ENCODE assay signal across 10 cellular contexts in the genomic region with DNA sequence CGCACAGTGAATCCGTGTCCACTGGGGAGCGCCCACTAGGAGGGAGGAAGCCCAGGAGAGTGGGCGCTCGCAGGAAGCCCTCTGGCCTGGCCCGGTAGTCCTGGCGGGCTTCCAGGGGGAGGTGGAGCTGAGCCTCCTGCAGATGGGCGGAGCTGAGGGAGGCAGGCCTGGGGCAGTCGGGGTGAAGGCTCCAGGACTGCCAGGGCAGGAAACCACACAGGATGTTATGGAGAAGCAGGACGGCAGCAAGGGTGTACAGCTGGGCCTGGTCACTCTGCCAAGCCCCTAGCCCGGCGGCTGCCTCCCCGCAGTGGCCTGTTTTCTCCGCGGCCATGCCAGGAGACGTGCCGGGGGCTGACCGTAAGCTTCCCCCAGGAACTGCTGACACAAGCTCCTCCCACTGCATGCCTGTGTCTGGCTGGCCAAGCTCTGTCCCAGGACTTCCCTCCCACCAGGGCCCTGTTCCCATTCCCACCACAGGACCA.
DNase-seq lines count a peak whose midpoint lies in the region; ATAC-seq and TF ChIP-seq lines count a peak whose summit lies in the region.
"Had no signal": no experiment of that assay in that cellular context is flagged by ENCODE, and none has a peak within 500 bp of the region (broad histone marks: within the 10 kb centered on the region; RNA-seq: fewer than 3 reads in every experiment).

No MANE protein-coding gene starts in this region.

- POLR2A ChIA-PET in activated CD8-positive, alpha-beta T cell treated with anti-CD3 and anti-CD28 coated beads, Interleukin-2, amount 10 ng/mL, durations not matched to agents 7 days and 5 days (lab: Charles Lee), result no interaction called here
- POLR2A ChIA-PET in activated CD8-positive, alpha-beta T cell treated with anti-CD3 and anti-CD28 coated beads for 36 hours (lab: Charles Lee), result interaction anchor here (0.8 kb wide), 1 partner anchor 32 kb away, joined by 3 read pairs; no protein-coding TSS in a partner anchor

- H3K36me3 ChIP-seq in lung (ENCODE audit: control insufficient read depth in 2 of 2, insufficient read depth in 2 of 2, low read length in 2 of 2) (no peaks in the 10 kb centered on the region), upper lobe of right lung (no peaks in the 10 kb centered on the region)
- H3K36me3 ChIP-seq: HAP-1 had no signal

- peak overlapping the region in 1 of 2 donors; percentile 84 for H3K27ac ChIP-seq in lung (ENCODE audit: low read depth in 1 of 2, low read length in 1 of 2)
- H3K27ac ChIP-seq in upper lobe of right lung, result peak overlapping the region; percentile 75

- CTCF ChIA-PET in activated CD8-positive, alpha-beta T cell treated with anti-CD3 and anti-CD28 coated beads, Interleukin-2, amount 10 ng/mL, durations not matched to agents 7 days and 5 days (lab: Charles Lee), result no interaction called here
- CTCF ChIA-PET in activated CD8-positive, alpha-beta T cell treated with anti-CD3 and anti-CD28 coated beads for 36 hours (lab: Charles Lee), result no interaction called here

- H3K9me3 Mint-ChIP-seq in activated CD8-positive, alpha-beta T cell treated with anti-CD3 and anti-CD28 coated beads, Interleukin-2, amount 10 ng/mL, durations not matched to agents 7 days and 5 days (ENCODE audit: insufficient read depth), result no peaks in the 10 kb centered on the region
- no peaks in the 10 kb centered on the region for H3K9me3 Mint-ChIP-seq in activated CD8-positive, alpha-beta T cell treated with anti-CD3 and anti-CD28 coated beads for 36 hours

- no peaks in the 10 kb centered on the region for H3K36me3 Mint-ChIP-seq in activated CD8-positive, alpha-beta T cell treated with anti-CD3 and anti-CD28 coated beads, Interleukin-2, amount 10 ng/mL, durations not matched to agents 7 days and 5 days (ENCODE audit: low read depth)
- no peaks in the 10 kb centered on the region for H3K36me3 Mint-ChIP-seq in activated CD8-positive, alpha-beta T cell treated with anti-CD3 and anti-CD28 coated beads for 36 hours (ENCODE audit: low read depth)

- intact Hi-C loops in activated CD8-positive, alpha-beta T cell treated with anti-CD3 and anti-CD28 coated beads for 36 hours (cut with micrococcal nuclease), result no loop called here
- intact Hi-C loops in upper lobe of right lung (cut with DNase I), result no loop called here

- no peak overlapping the region for H3K4me3 ChIP-seq in lung
- H3K4me3 ChIP-seq in upper lobe of right lung, result peak overlapping the region; percentile 37
- H3K4me3 ChIP-seq: HAP-1 had no signal

- TF ChIP-seq CTCF in activated CD8-positive, alpha-beta T cell treated with anti-CD3 and anti-CD28 coated beads for 36 hours (IDR thresholded peaks at IDR 0.05), result no peak
- TF ChIP-seq CTCF in lung (IDR thresholded peaks at IDR 0.05; ENCODE audit: control extremely low read depth, extremely low read depth) (no peak), upper lobe of right lung (IDR thresholded peaks at IDR 0.05) (no peak)

- H3K4me1 ChIP-seq in lung (ENCODE audit: control insufficient read depth in 2 of 2, insufficient read depth in 2 of 2, low read length in 2 of 2) (peaks cover 0 to 22% of the 10 kb centered on the region in 2 donors), upper lobe of right lung (peaks cover 16% of the 10 kb centered on the region)
- H3K4me1 ChIP-seq: HAP-1 had no signal

- no peaks in the 10 kb centered on the region for H3K27me3 ChIP-seq in lung (ENCODE audit: control insufficient read depth, insufficient read depth)
- no peaks in the 10 kb centered on the region for H3K27me3 ChIP-seq in upper lobe of right lung

- H3K9me3 ChIP-seq in lung (ENCODE audit: control insufficient read depth in 2 of 2, insufficient read depth in 1 of 2, low read length in 1 of 2), result no peaks in the 10 kb centered on the region
- H3K9me3 ChIP-seq in upper lobe of right lung, result no peaks in the 10 kb centered on the region
- H3K9me3 ChIP-seq: HAP-1 had no signal

- peak; percentile 13 for DNase-seq in activated CD8-positive, alpha-beta T cell treated with anti-CD3 and anti-CD28 coated beads, Interleukin-2, amount 10 ng/mL, durations not matched to agents 7 days and 5 days
- DNase-seq in activated CD8-positive, alpha-beta T cell treated with anti-CD3 and anti-CD28 coated beads for 36 hours, result no peak
- DNase-seq in dermis blood vessel endothelial cell (peak; percentile 91), lung (ENCODE audit: low spot score) (peak; percentile 38), upper lobe of right lung (peak; percentile 79), NCI-H774 (lab: John Stamatoyannopoulos, UW) (no peak), NCI-H510A treated with DMSO at 0.1 percent for 48 hours (lab: John Stamatoyannopoulos, UW) (no peak)
- DNase-seq: NCI-H2107 had no signal

- no peak overlapping the region for H3K4me3 Mint-ChIP-seq in activated CD8-positive, alpha-beta T cell treated with anti-CD3 and anti-CD28 coated beads, Interleukin-2, amount 10 ng/mL, durations not matched to agents 7 days and 5 days
- no peak overlapping the region for H3K4me3 Mint-ChIP-seq in activated CD8-positive, alpha-beta T cell treated with anti-CD3 and anti-CD28 coated beads for 36 hours

- 9 to 10% methylated on average over 18 of the region's 18 CpGs for WGBS in lung, 2 donors

- H3K27me3 Mint-ChIP-seq in activated CD8-positive, alpha-beta T cell treated with anti-CD3 and anti-CD28 coated beads, Interleukin-2, amount 10 ng/mL, durations not matched to agents 7 days and 5 days (ENCODE audit: low read depth), result no peaks in the 10 kb centered on the region
- H3K27me3 Mint-ChIP-seq in activated CD8-positive, alpha-beta T cell treated with anti-CD3 and anti-CD28 coated beads for 36 hours, result no peaks in the 10 kb centered on the region

- H3K4me1 Mint-ChIP-seq in activated CD8-positive, alpha-beta T cell treated with anti-CD3 and anti-CD28 coated beads, Interleukin-2, amount 10 ng/mL, durations not matched to agents 7 days and 5 days (ENCODE audit: low read depth), result no peaks in the 10 kb centered on the region
- H3K4me1 Mint-ChIP-seq in activated CD8-positive, alpha-beta T cell treated with anti-CD3 and anti-CD28 coated beads for 36 hours (ENCODE audit: low read depth), result no peaks in the 10 kb centered on the region

- ATAC-seq in activated CD8-positive, alpha-beta T cell treated with anti-CD3 and anti-CD28 coated beads, Interleukin-2, amount 10 ng/mL, durations not matched to agents 7 days and 5 days, result no peak
- ATAC-seq in activated CD8-positive, alpha-beta T cell treated with anti-CD3 and anti-CD28 coated beads for 36 hours, result no peak
- ATAC-seq in lung (ENCODE audit: insufficient read depth, low FRiP score) (no peak), upper lobe of right lung (peak; percentile 74), GM21576 (IDR thresholded peaks at IDR 0.05; ENCODE audit: unreplicated experiment) (no peak)

- no peak overlapping the region for H3K27ac Mint-ChIP-seq in activated CD8-positive, alpha-beta T cell treated with anti-CD3 and anti-CD28 coated beads, Interleukin-2, amount 10 ng/mL, durations not matched to agents 7 days and 5 days
- H3K27ac Mint-ChIP-seq in activated CD8-positive, alpha-beta T cell treated with anti-CD3 and anti-CD28 coated beads for 36 hours, result no peak overlapping the region

Comparison
In these comparisons a context has a peak if more than half of its experiments do, and no peak if none do; other contexts are left out.
1. DNase-seq: peak in activated CD8-positive, alpha-beta T cell treated with anti-CD3 and anti-CD28 coated beads, Interleukin-2, amount 10 ng/mL, durations not matched to agents 7 days and 5 days (single experiment), dermis blood vessel endothelial cell (single experiment), lung (single experiment) and upper lobe of right lung (single experiment); none in activated CD8-positive, alpha-beta T cell treated with anti-CD3 and anti-CD28 coated beads for 36 hours (single experiment), NCI-H774 (single experiment) and NCI-H510A treated with DMSO at 0.1 percent for 48 hours (single experiment).